21 cellular contexts compared by ENCODE assay signal in genomic region chr3:63352008-63352279, GRCh38.
DNase-seq lines count a peak whose midpoint lies in the region; ATAC-seq and TF ChIP-seq lines count a peak whose summit lies in the region.
"Had no signal": no experiment of that assay in that cellular context is flagged by ENCODE, and none has a peak within 500 bp of the region (broad histone marks: within the 10 kb centered on the region; RNA-seq: fewer than 3 reads in every experiment).

No MANE protein-coding gene starts in this region.

- no peak overlapping the region for H3K4me3 ChIP-seq in GM23248
- H3K4me3 ChIP-seq in mesenchymal stem cell (ENCODE audit: insufficient read depth in 1 of 2, low read depth in 1 of 2, low read length in 2 of 2): no peak overlapping the region
- H3K4me3 ChIP-seq: BLaER1, GM12878 had no signal

- no peak overlapping the region for H3K23ac ChIP-seq in mesenchymal stem cell (ENCODE audit: low read length in 2 of 2)

- no peak overlapping the region for H3K9ac ChIP-seq in GM23248
- peak overlapping the region; percentile 70 for H3K9ac ChIP-seq in mesenchymal stem cell (ENCODE audit: low read length)
- H3K9ac ChIP-seq: BLaER1 had no signal

- H3K36me3 ChIP-seq in GM23248 (ENCODE audit: low read depth): no peaks in the 10 kb centered on the region
- H3K36me3 ChIP-seq in mesenchymal stem cell (ENCODE audit: control insufficient read depth in 1 of 2, insufficient read depth in 2 of 2, low read depth in 1 of 2, low read length in 2 of 2): no peaks in the 10 kb centered on the region
- H3K36me3 ChIP-seq: BLaER1 had no signal

- no peak overlapping the region for H2BK12ac ChIP-seq in mesenchymal stem cell (ENCODE audit: low read length in 2 of 2)

- H2BK15ac ChIP-seq in mesenchymal stem cell (ENCODE audit: low read depth, poor library complexity, severe bottlenecking): no peak overlapping the region

- H3K79me1 ChIP-seq in mesenchymal stem cell (replicated peaks; ENCODE audit: low read length, poor library complexity, severe bottlenecking): no peaks in the 10 kb centered on the region

- no peak overlapping the region for H3K18ac ChIP-seq in mesenchymal stem cell (ENCODE audit: low read depth in 1 of 2, low read length in 2 of 2)

- no peak overlapping the region for H2BK120ac ChIP-seq in mesenchymal stem cell (ENCODE audit: low read depth, low read length)

- H3K9me3 ChIP-seq in GM23248 (ENCODE audit: low read depth) (no peaks in the 10 kb centered on the region), mesenchymal stem cell (ENCODE audit: control insufficient read depth, low read length) (no peaks in the 10 kb centered on the region)
- H3K9me3 ChIP-seq: BLaER1 had no signal

- H3K9me3 Mint-ChIP-seq in brain: peaks cover 0 to 3% (median 0%) of the 10 kb centered on the region in 5 experiments
- no peaks in the 10 kb centered on the region for H3K9me3 Mint-ChIP-seq in nephron progenitor cell
- no peaks in the 10 kb centered on the region for H3K9me3 Mint-ChIP-seq in mesothelial cell of epicardium
- H3K9me3 Mint-ChIP-seq: CD14-positive monocyte; CD4-positive, alpha-beta memory T cell; HFFc6 had no signal

- peaks cover 29% of the 10 kb centered on the region for H3K4me1 ChIP-seq in GM23248 (ENCODE audit: insufficient read depth)
- H3K4me1 ChIP-seq in mesenchymal stem cell (ENCODE audit: control insufficient read depth, insufficient read depth, low read depth, low read length): no peaks in the 10 kb centered on the region
- H3K4me1 ChIP-seq: BLaER1 had no signal

- H3K14ac ChIP-seq in mesenchymal stem cell (ENCODE audit: low read length in 2 of 2): no peak overlapping the region

- H2BK5ac ChIP-seq in mesenchymal stem cell (ENCODE audit: low read depth, low read length, poor library complexity, severe bottlenecking): no peak overlapping the region

- no peak for ATAC-seq in HG02642 (IDR thresholded peaks at IDR 0.05; ENCODE audit: poor library complexity, unreplicated experiment)
- ATAC-seq in GM18907 (IDR thresholded peaks at IDR 0.05; ENCODE audit: unreplicated experiment): no peak
- ATAC-seq: GM12878, HCT116 had no signal

- no peaks in the 10 kb centered on the region for H3K27me3 ChIP-seq in GM23248 (replicated peaks; ENCODE audit: insufficient read depth)
- H3K27me3 ChIP-seq in mesenchymal stem cell (ENCODE audit: control insufficient read depth in 1 of 2, insufficient read depth in 1 of 2, low read length in 2 of 2): no peaks in the 10 kb centered on the region
- H3K27me3 ChIP-seq: BLaER1 had no signal

- H2AFZ ChIP-seq in GM23248 (no peak overlapping the region), mesenchymal stem cell (ENCODE audit: low read depth, low read length) (no peak overlapping the region)

- no peaks in the 10 kb centered on the region for H4K20me1 ChIP-seq in GM23248 (ENCODE audit: insufficient read depth)
- H4K20me1 ChIP-seq: BLaER1 had no signal

- no peak overlapping the region for H3K27ac ChIP-seq in GM23248
- H3K27ac ChIP-seq in mesenchymal stem cell (ENCODE audit: low read length, poor library complexity, severe bottlenecking): no peak overlapping the region
- H3K27ac ChIP-seq: 22Rv1, BLaER1, HL-60 had no signal

- no peaks in the 10 kb centered on the region for H3K79me2 ChIP-seq in GM23248 (ENCODE audit: insufficient read depth)

- peaks cover 47% of the 10 kb centered on the region for H3F3A ChIP-seq in GM23248 (ENCODE audit: insufficient read depth)

- in situ Hi-C loops in GM23248 (cut with MboI): loop anchor here (5.0 to 25.0 kb wide), 3 partner anchors 310 to 635 kb away; partner anchors contain the start of genes C3orf49 and SNTN

- no peak overlapping the region for H3K4ac ChIP-seq in mesenchymal stem cell (ENCODE audit: low read depth in 1 of 2, low read length in 2 of 2)

- H3K27me3 Mint-ChIP-seq in brain: peaks cover 3% of the 10 kb centered on the region
- peaks cover 2% of the 10 kb centered on the region for H3K27me3 Mint-ChIP-seq in nephron progenitor cell (ENCODE audit: low read depth, poor library complexity)
- peaks cover 40% of the 10 kb centered on the region for H3K27me3 Mint-ChIP-seq in mesothelial cell of epicardium (ENCODE audit: low read depth)

- H3K27ac Mint-ChIP-seq in brain: peak overlapping the region in 3 of 5 experiments; percentile 44 to 63 (median 49)
- H3K27ac Mint-ChIP-seq in nephron progenitor cell: peak overlapping the region; percentile 84
- H3K27ac Mint-ChIP-seq in mesothelial cell of epicardium: no peak overlapping the region
- H3K27ac Mint-ChIP-seq: CD4-positive, alpha-beta memory T cell; HFFc6 had no signal

- peaks cover 26% of the 10 kb centered on the region for H3K4me1 Mint-ChIP-seq in brain
- H3K4me1 Mint-ChIP-seq in nephron progenitor cell: no peaks in the 10 kb centered on the region
- H3K4me1 Mint-ChIP-seq in mesothelial cell of epicardium: peaks cover 14% of the 10 kb centered on the region
- H3K4me1 Mint-ChIP-seq: CD14-positive monocyte had no signal

- H3K4me2 ChIP-seq in GM23248 (ENCODE audit: unreplicated experiment) (peak overlapping the region; percentile 6), mesenchymal stem cell (ENCODE audit: low read length, poor library complexity, severe bottlenecking) (no peak overlapping the region)
- H3K4me2 ChIP-seq: BLaER1 had no signal

- no peaks in the 10 kb centered on the region for H3K9me2 ChIP-seq in GM23248 (ENCODE audit: insufficient read depth)

- TF ChIP-seq CTCF in brain (conservative IDR thresholded peaks at IDR 0.05) (no peak), nephron progenitor cell (IDR thresholded peaks at IDR 0.05) (no peak), mesothelial cell of epicardium (IDR thresholded peaks at IDR 0.05; ENCODE audit: unreplicated experiment) (no peak)

- 73 to 77% methylated on average over 2 of the region's 2 CpGs for WGBS in GM23248 (ENCODE audit: low coverage in 1 of 2, low lambda C conversion rate in 2 of 2, missing lambda C conversion rate in 2 of 2), 2 experiments
- WGBS in mesenchymal stem cell: 73% methylated on average over 2 of the region's 2 CpGs

- H3K36me3 Mint-ChIP-seq in brain: no peaks in the 10 kb centered on the region
- no peaks in the 10 kb centered on the region for H3K36me3 Mint-ChIP-seq in nephron progenitor cell (ENCODE audit: low read depth)
- no peaks in the 10 kb centered on the region for H3K36me3 Mint-ChIP-seq in mesothelial cell of epicardium
- H3K36me3 Mint-ChIP-seq: CD14-positive monocyte; CD4-positive, alpha-beta memory T cell had no signal

- no peak overlapping the region for H2AK5ac ChIP-seq in mesenchymal stem cell (ENCODE audit: low read length, severe bottlenecking)

- no peak overlapping the region for H4K8ac ChIP-seq in mesenchymal stem cell (ENCODE audit: low read length)

- H3K4me3 Mint-ChIP-seq in brain (no peak overlapping the region), nephron progenitor cell (no peak overlapping the region), mesothelial cell of epicardium (no peak overlapping the region)
- H3K4me3 Mint-ChIP-seq: CD14-positive monocyte; CD4-positive, alpha-beta memory T cell; HFFc6 had no signal

- no peak for DNase-seq in GM23248
- DNase-seq in mesenchymal stem cell: no peak
- DNase-seq in nephron progenitor cell: no peak
- DNase-seq in GM19240 (ENCODE audit: insufficient read length, low spot score): no peak
- no peak for DNase-seq in mesothelial cell of epicardium (ENCODE audit: low spot score in 2 of 2, unreplicated experiment in 2 of 2)
- DNase-seq: CD4-positive, alpha-beta memory T cell; DMS153; DMS79 treated with DMSO at 0.1 percent for 48 hours; GF-D8; GOT3; H7; HFFc6 had no signal

- no peak overlapping the region for H4K91ac ChIP-seq in mesenchymal stem cell (ENCODE audit: low read length)
